In the genomic region with DNA sequence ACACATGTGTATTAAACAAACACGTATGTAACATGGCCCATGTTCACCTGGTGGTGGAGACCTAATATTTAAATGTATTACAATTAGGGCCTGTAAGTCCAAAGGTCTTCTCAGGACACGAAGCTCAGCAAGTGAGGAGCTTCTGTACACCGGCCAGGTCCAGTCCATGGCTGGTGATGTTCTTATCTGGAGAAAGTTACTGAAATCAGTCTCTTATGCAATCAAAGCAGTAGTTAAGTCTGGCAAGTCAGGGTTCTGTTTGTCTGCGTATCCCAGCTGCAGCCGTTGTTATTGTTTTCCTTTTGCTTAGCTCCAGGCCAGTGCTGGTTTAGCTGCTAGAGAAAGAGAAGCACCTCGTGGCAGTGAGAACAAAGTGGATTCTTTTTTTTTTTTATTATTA, we compare ENCODE assay signal across 3 cellular contexts. TPM values are rescaled to one million over a fixed set of nuclear protein-coding genes. Genes with fewer than 3 reads are reported as not detected.
"Had no signal": no experiment of that assay in that cellular context is flagged by ENCODE, and none has a peak within 500 bp of the region (broad histone marks: within the 10 kb centered on the region; RNA-seq: fewer than 3 reads in every experiment).

No MANE protein-coding gene starts in this region.

RNA-seq across cellular contexts. Expression of a gene that starts 41.4 kb away (rescaled TPM):
- total RNA-seq: naive thymus-derived CD8-positive, alpha-beta T cell; osteocyte; smooth muscle cell had no signal
